In genomic region chr1:227541796-227542152, GRCh38 we compare ENCODE assay signal across 8 cellular contexts. TPM values are rescaled to one million over a fixed set of nuclear protein-coding genes. Genes with fewer than 3 reads are reported as not detected.
DNase-seq lines count a peak whose midpoint lies in the region; ATAC-seq and TF ChIP-seq lines count a peak whose summit lies in the region.

No MANE protein-coding gene starts in this region.

- peaks cover 5% of the 10 kb centered on the region for H3K4me1 Mint-ChIP-seq in activated CD4-positive, alpha-beta memory T cell treated with anti-CD3 and anti-CD28 coated beads, Interleukin-2, amount 10 ng/mL, durations not matched to agents 7 days and 5 days

- 0 to 21% (median 11%) methylated on average over 3 to 32 of the region's 32 CpGs for WGBS in heart left ventricle, 4 donors

- no peaks in the 10 kb centered on the region for H3K36me3 Mint-ChIP-seq in activated CD4-positive, alpha-beta memory T cell treated with anti-CD3 and anti-CD28 coated beads, Interleukin-2, amount 10 ng/mL, durations not matched to agents 7 days and 5 days (ENCODE audit: low read depth)

- CTCF ChIA-PET in Panc1 (lab: Charles Lee) = no interaction called here
- CTCF ChIA-PET in activated CD4-positive, alpha-beta memory T cell treated with anti-CD3 and anti-CD28 coated beads, Interleukin-2, amount 10 ng/mL, durations not matched to agents 7 days and 5 days (lab: Charles Lee) = interaction anchor here (1.2 to 1.9 kb wide), 2 partner anchors 21 to 22 kb away, joined by 4 to 29 read pairs; partner anchors contain the start of gene ZNF678

- H3K9me3 Mint-ChIP-seq in activated CD4-positive, alpha-beta memory T cell treated with anti-CD3 and anti-CD28 coated beads, Interleukin-2, amount 10 ng/mL, durations not matched to agents 7 days and 5 days = no peaks in the 10 kb centered on the region

- DNase-seq in Panc1 (ENCODE audit: low read depth, low spot score) (no peak), heart left ventricle (peak in 1 of 5 donors; percentile 68), globus pallidus (ENCODE audit: low spot score) (no peak), SIG-M5 treated with dmso at 0.1 percent for 504 hours (lab: John Stamatoyannopoulos, UW; ENCODE audit: unreplicated experiment) (no peak)
- DNase-seq in activated CD4-positive, alpha-beta memory T cell treated with anti-CD3 and anti-CD28 coated beads, Interleukin-2, amount 10 ng/mL, durations not matched to agents 7 days and 5 days = no peak
- DNase-seq in activated CD4-positive, alpha-beta T cell treated with anti-CD3 and anti-CD28 coated beads for 48 hours = no peak

- H3K27ac ChIP-seq in Panc1 (ENCODE audit: low read length) (peak overlapping the region; percentile 71), heart left ventricle (peak overlapping the region in 10 of 12 donors; percentile 55 to 87 (median 66)), rectal smooth muscle tissue (ENCODE audit: low read depth, low read length) (peak overlapping the region; percentile 3)

- no TSS peak for BruUV-seq in Panc1 (replicated peaks; lab: Mats Ljungman, UMichigan)

- in situ Hi-C loops in Panc1 (cut with HindIII; ENCODE audit: low pct_unique_long_range_greater_than_20kb, low sequenced_read_pairs) = no loop called here

- H3K27me3 Mint-ChIP-seq in activated CD4-positive, alpha-beta memory T cell treated with anti-CD3 and anti-CD28 coated beads, Interleukin-2, amount 10 ng/mL, durations not matched to agents 7 days and 5 days = no peaks in the 10 kb centered on the region

- intact Hi-C loops in Panc1 (cut with micrococcal nuclease; ENCODE audit: unreplicated experiment) (loop anchor here (10.0 kb wide), 1 partner anchor 57 kb away; no protein-coding TSS in a partner anchor), heart left ventricle (cut with DNase I) (loop anchor here in 7 of 10 donors (1.0 to 10.0 kb wide), 10 partner anchors 22 to 406 kb away; partner anchors contain the start of genes WNT9A (in 1 of the 7) and ZNF678 (in 1 of the 7))

- POLR2A ChIA-PET in Panc1 (lab: Charles Lee) = interaction anchor here (0.6 kb wide), 1 partner anchor 412 kb away, joined by 4 read pairs; no protein-coding TSS in a partner anchor
- POLR2A ChIA-PET in activated CD4-positive, alpha-beta memory T cell treated with anti-CD3 and anti-CD28 coated beads, Interleukin-2, amount 10 ng/mL, durations not matched to agents 7 days and 5 days (lab: Charles Lee) = no interaction called here

- no peak for TF ChIP-seq CTCF in Panc1 (IDR thresholded peaks at IDR 0.05)
- no peak for TF ChIP-seq CTCF in heart left ventricle (IDR thresholded peaks at IDR 0.05)

- H3K4me3 ChIP-seq in Panc1 (ENCODE audit: low read depth in 2 of 2, low read length in 2 of 2) (peak overlapping the region; percentile 60 to 68), heart left ventricle (peak overlapping the region; percentile 53 to 96 (median 78)), rectal smooth muscle tissue (ENCODE audit: low read length) (peak overlapping the region; percentile 67)

- peaks cover 4% of the 10 kb centered on the region for H3K4me1 ChIP-seq in Panc1 (ENCODE audit: control insufficient read depth, insufficient read depth, low read length)
- peaks cover 0 to 17% (median 11%) of the 10 kb centered on the region in 12 donors for H3K4me1 ChIP-seq in heart left ventricle
- H3K4me1 ChIP-seq in rectal smooth muscle tissue (ENCODE audit: control insufficient read depth, insufficient read depth, low read length) = no peaks in the 10 kb centered on the region

- H3K9ac ChIP-seq in rectal smooth muscle tissue (ENCODE audit: low read length) = no peak overlapping the region

- H3K36me3 ChIP-seq in Panc1 (ENCODE audit: control insufficient read depth, insufficient read depth, low read length) = no peaks in the 10 kb centered on the region
- H3K36me3 ChIP-seq in heart left ventricle = no peaks in the 10 kb centered on the region
- H3K36me3 ChIP-seq in rectal smooth muscle tissue (ENCODE audit: control insufficient read depth, insufficient read depth, low read length) = no peaks in the 10 kb centered on the region

- H3K9me3 ChIP-seq in Panc1 (ENCODE audit: control insufficient read depth, insufficient read depth, low read depth, low read length) = peaks cover 7% of the 10 kb centered on the region; the same call in 1 of the 2 replicates
- peaks cover 0 to 17% (median 5%) of the 10 kb centered on the region in 12 donors for H3K9me3 ChIP-seq in heart left ventricle

- no peak for TF ChIP-seq POLR2A in heart left ventricle (IDR thresholded peaks at IDR 0.05)

- no peak overlapping the region for H3K27ac Mint-ChIP-seq in activated CD4-positive, alpha-beta memory T cell treated with anti-CD3 and anti-CD28 coated beads, Interleukin-2, amount 10 ng/mL, durations not matched to agents 7 days and 5 days

- ATAC-seq in GM19035 (IDR thresholded peaks at IDR 0.05; ENCODE audit: unreplicated experiment) (peak; percentile 10), Panc1 (peak; percentile 32), heart left ventricle (peak in 2 of 4 donors; percentile 12 to 50)

- H3K27me3 ChIP-seq in Panc1 (ENCODE audit: control insufficient read depth, insufficient read depth, low read length) (no peaks in the 10 kb centered on the region), heart left ventricle (no peaks in the 10 kb centered on the region), rectal smooth muscle tissue (ENCODE audit: control insufficient read depth, insufficient read depth, low read length) (no peaks in the 10 kb centered on the region)

- H3K4me3 Mint-ChIP-seq in activated CD4-positive, alpha-beta memory T cell treated with anti-CD3 and anti-CD28 coated beads, Interleukin-2, amount 10 ng/mL, durations not matched to agents 7 days and 5 days = no peak overlapping the region

RNA-seq across cellular contexts. Expression of gene ZNF678, which starts 21.6 kb away (rescaled TPM):
- total RNA-seq in Panc1 (2021; ENCODE audit: unreplicated experiment) = 8.0 TPM
- 2.3 TPM for polyA plus RNA-seq in Panc1 (2012; ENCODE audit: insufficient read length)
- 1 to 10 TPM; 2.2 to 6.0 (median 3.3) TPM for total RNA-seq in heart left ventricle
- 1 to 10 TPM in 1 of 2 donors, under 1 TPM in 1; 0.99 to 2.2 TPM for polyA plus RNA-seq in heart left ventricle
- 1 to 10 TPM; 4.6 to 4.9 TPM for total RNA-seq in activated CD4-positive, alpha-beta memory T cell treated with anti-CD3 and anti-CD28 coated beads, Interleukin-2, amount 10 ng/mL, durations not matched to agents 7 days and 5 days

Comparison
In these comparisons a context has a peak if more than half of its experiments do, and no peak if none do; other contexts are left out.
1. H3K27ac ChIP-seq: peak in every context shown above with its lines; median percentile 71 in Panc1; 66 in heart left ventricle; 3 in rectal smooth muscle tissue.